In the genomic region with DNA sequence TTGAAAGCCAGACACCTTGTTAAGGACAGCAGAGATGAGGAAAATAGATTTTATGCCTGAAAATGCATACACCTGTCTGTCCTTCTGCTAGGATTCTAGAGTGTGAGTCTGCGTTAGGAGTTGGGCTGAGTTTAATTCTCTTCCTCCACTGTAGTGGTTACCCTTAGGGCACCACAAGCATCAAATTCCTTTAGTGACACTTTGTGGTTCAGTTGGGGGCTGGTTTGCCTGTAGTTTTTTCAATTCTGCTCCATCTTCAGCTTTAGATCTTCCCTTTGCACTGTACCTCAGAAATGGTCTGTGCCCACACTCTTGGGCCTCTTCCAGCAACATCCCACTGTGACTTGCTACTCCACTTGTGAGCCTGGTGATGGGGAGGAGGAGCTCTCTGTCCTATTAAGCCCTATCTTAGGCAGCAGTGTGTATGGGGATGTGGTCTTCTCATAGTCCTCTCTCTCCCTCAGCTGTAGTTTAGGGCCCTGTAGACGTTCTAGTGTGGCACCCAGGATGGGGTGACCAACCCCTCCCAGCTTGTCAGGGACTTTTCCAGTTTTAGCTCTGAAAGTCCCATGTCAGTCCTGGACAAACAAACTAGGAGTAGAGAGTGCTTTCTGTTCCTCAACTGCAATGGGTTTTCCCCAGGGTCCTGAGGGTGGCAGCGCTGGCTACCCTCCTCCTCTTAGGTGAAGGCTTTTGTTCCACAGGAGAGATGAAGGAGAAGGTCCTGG, we compare ENCODE assay signal across 15 cellular contexts. TPM values are rescaled to one million over a fixed set of nuclear protein-coding genes. Genes with fewer than 3 reads are reported as not detected.
DNase-seq lines count a peak whose midpoint lies in the region; ATAC-seq and TF ChIP-seq lines count a peak whose summit lies in the region.
"Had no signal": no experiment of that assay in that cellular context is flagged by ENCODE, and none has a peak within 500 bp of the region (broad histone marks: within the 10 kb centered on the region; RNA-seq: fewer than 3 reads in every experiment).

No MANE protein-coding gene starts in this region.

- TF ChIP-seq POLR2A in heart left ventricle (IDR thresholded peaks at IDR 0.05) (no peak), sigmoid colon (IDR thresholded peaks at IDR 0.05) (no peak)

- H3K4me3 ChIP-seq in heart left ventricle: no peak overlapping the region
- no peak overlapping the region for H3K4me3 ChIP-seq in sigmoid colon
- H3K4me3 ChIP-seq: vagina had no signal

- intact Hi-C loops in heart left ventricle (cut with DNase I): no loop called here
- intact Hi-C loops in sigmoid colon (cut with DNase I): no loop called here

- peak; percentile 41 for DNase-seq in EL
- no peak for DNase-seq in hepatic stellate cell (ENCODE audit: low spot score)
- no peak for DNase-seq in ureter (ENCODE audit: low spot score)
- no peak for DNase-seq in heart left ventricle
- DNase-seq in sigmoid colon: no peak
- DNase-seq: activated CD4-positive, alpha-beta T cell treated with anti-CD3 and anti-CD28 coated beads, Interleukin-2, amount 10 ng/mL, durations not matched to agents 24 days and 14 days; DMS 273 treated with DMSO at 0.1 percent for 48 hours; endodermal cell; KBM-7; NCI-H2081 had no signal

- H3K9me3 ChIP-seq in heart left ventricle: peaks cover 0 to 12% (median 0%) of the 10 kb centered on the region in 12 donors
- H3K9me3 ChIP-seq in sigmoid colon: no peaks in the 10 kb centered on the region
- H3K9me3 ChIP-seq: vagina had no signal

- H3K27me3 ChIP-seq in heart left ventricle (no peaks in the 10 kb centered on the region), sigmoid colon (no peaks in the 10 kb centered on the region)
- H3K27me3 ChIP-seq: vagina had no signal

- H3K36me3 ChIP-seq in heart left ventricle (no peaks in the 10 kb centered on the region), sigmoid colon (no peaks in the 10 kb centered on the region)
- H3K36me3 ChIP-seq: vagina had no signal

- H3K4me1 ChIP-seq in heart left ventricle (peaks cover 0 to under 1% (median 0%) of the 10 kb centered on the region in 12 donors), sigmoid colon (no peaks in the 10 kb centered on the region)
- H3K4me1 ChIP-seq: vagina had no signal

- no peak overlapping the region for H3K27ac ChIP-seq in heart left ventricle
- H3K27ac ChIP-seq in sigmoid colon: no peak overlapping the region
- H3K27ac ChIP-seq: vagina had no signal

- TF ChIP-seq CTCF in heart left ventricle (IDR thresholded peaks at IDR 0.05) (no peak), sigmoid colon (IDR thresholded peaks at IDR 0.05) (no peak)

- no peak for TF ChIP-seq EP300 in sigmoid colon (IDR thresholded peaks at IDR 0.05)

- ATAC-seq in GM19395 (IDR thresholded peaks at IDR 0.05; ENCODE audit: unreplicated experiment) (peak; percentile 74), HG02763 (IDR thresholded peaks at IDR 0.05; ENCODE audit: unreplicated experiment) (peak; percentile 85), HG03565 (IDR thresholded peaks at IDR 0.05; ENCODE audit: unreplicated experiment) (peak; percentile 72), heart left ventricle (no peak)
- ATAC-seq: activated T-helper 17 cell treated with anti-CD3 and anti-CD28 coated beads, Interleukin-2, amount 50 U/mL, for 72 hours had no signal

- WGBS in heart left ventricle, 4 donors: 71 to 91% (median 89%) methylated on average over 3 of the region's 3 CpGs
- WGBS in sigmoid colon, 2 donors: 53 to 56% methylated on average over 3 of the region's 3 CpGs

RNA-seq across cellular contexts. Expression of a gene that starts 19.7 kb away (rescaled TPM):
- 9.4 TPM for total RNA-seq in ureter
- 10 to 100 TPM in 4 of 9 donors, 1 to 10 TPM in 5; 6.5 to 18.5 (median 7.8) TPM for total RNA-seq in heart left ventricle
- polyA plus RNA-seq in heart left ventricle: 1 to 10 TPM; 2.7 to 3.6 TPM
- total RNA-seq in sigmoid colon: 10 to 100 TPM; 23.0 to 58.5 (median 30.6) TPM
- 1 to 10 TPM; 3.2 to 6.0 (median 5.4) TPM for polyA plus RNA-seq in sigmoid colon

Comparison
In these comparisons a context has a peak if more than half of its experiments do, and no peak if none do; other contexts are left out.
1. ATAC-seq: peak in GM19395 (single experiment), HG02763 (single experiment) and HG03565 (single experiment); none in heart left ventricle (0 of 4).